In genomic region chr16:79004281-79004680, GRCh38 we compare ENCODE assay signal across 19 cellular contexts.
DNase-seq lines count a peak whose midpoint lies in the region; ATAC-seq and TF ChIP-seq lines count a peak whose summit lies in the region.
"Had no signal": no experiment of that assay in that cellular context is flagged by ENCODE, and none has a peak within 500 bp of the region (broad histone marks: within the 10 kb centered on the region; RNA-seq: fewer than 3 reads in every experiment).

No MANE protein-coding gene starts in this region.

- H3K9ac ChIP-seq in H9 (ENCODE audit: extremely low read depth, insufficient read length, low read length): no peak overlapping the region
- no peak overlapping the region for H3K9ac ChIP-seq in mammary epithelial cell (ENCODE audit: insufficient read depth, low read length)
- H3K9ac ChIP-seq in neural progenitor cell: no peak overlapping the region
- peak overlapping the region in 2 of 3 donors; percentile 1 to 21 for H3K9ac ChIP-seq in skeletal muscle tissue (ENCODE audit: low read depth in 1 of 3, low read length in 3 of 3)
- H3K9ac ChIP-seq: BLaER1 had no signal

- no peak overlapping the region for H3K27ac Mint-ChIP-seq in H9
- H3K27ac Mint-ChIP-seq in neural progenitor cell: peak overlapping the region; percentile 75
- H3K27ac Mint-ChIP-seq: CD4-positive, alpha-beta memory T cell; HFFc6; IgD-negative memory B cell had no signal

- H3K27me3 Mint-ChIP-seq in H9 (ENCODE audit: low read depth): peaks cover 21% of the 10 kb centered on the region
- H3K27me3 Mint-ChIP-seq in neural progenitor cell (ENCODE audit: insufficient read depth, low read depth): peaks cover 6% of the 10 kb centered on the region
- H3K27me3 Mint-ChIP-seq: CD4-positive, alpha-beta memory T cell had no signal

- TF ChIP-seq CTCF in H9 (conservative IDR thresholded peaks at IDR 0.05) (no peak), mammary epithelial cell (conservative IDR thresholded peaks at IDR 0.05 in 1 of 2, IDR thresholded peaks at IDR 0.05 in 1 of 2; ENCODE audit: extremely low read depth in 1 of 2, insufficient read depth in 1 of 2, low read depth in 1 of 2, low read length in 2 of 2) (no peak), neural progenitor cell (IDR thresholded peaks at IDR 0.05) (no peak), right lobe of liver (IDR thresholded peaks at IDR 0.05) (no peak)

- ATAC-seq in right lobe of liver: no peak
- ATAC-seq: HCT116, HepG2 had no signal

- H3K4me1 ChIP-seq in H9 (ENCODE audit: insufficient read depth, low read length) (no peaks in the 10 kb centered on the region; the same call in 1 of the 2 replicates), mammary epithelial cell (ENCODE audit: insufficient read depth, low read length) (peaks cover 21% of the 10 kb centered on the region), neural progenitor cell (peaks cover 21% of the 10 kb centered on the region), skeletal muscle tissue (ENCODE audit: control insufficient read depth in 3 of 3, insufficient read depth in 3 of 3, low read length in 3 of 3) (peaks cover 4 to 10% (median 5%) of the 10 kb centered on the region in 3 donors), right lobe of liver (no peaks in the 10 kb centered on the region)
- H3K4me1 ChIP-seq: BLaER1 had no signal

- no peaks in the 10 kb centered on the region for H3K9me3 ChIP-seq in H9 (ENCODE audit: control insufficient read depth, low read depth, low read length)
- no peaks in the 10 kb centered on the region for H3K9me3 ChIP-seq in mammary epithelial cell (replicated peaks; ENCODE audit: insufficient read depth, low read length)
- H3K9me3 ChIP-seq in neural progenitor cell (ENCODE audit: low read depth): no peaks in the 10 kb centered on the region
- no peaks in the 10 kb centered on the region for H3K9me3 ChIP-seq in skeletal muscle tissue (ENCODE audit: control insufficient read depth in 3 of 3, low read length in 3 of 3)
- no peaks in the 10 kb centered on the region for H3K9me3 ChIP-seq in right lobe of liver
- H3K9me3 ChIP-seq: BLaER1 had no signal

- H3K4me1 Mint-ChIP-seq in H9 (peaks cover 15 to 17% of the 10 kb centered on the region in 2 experiments), neural progenitor cell (peaks cover 22% of the 10 kb centered on the region)
- H3K4me1 Mint-ChIP-seq: IgD-negative memory B cell had no signal

- TF ChIP-seq POLR2A in right lobe of liver (IDR thresholded peaks at IDR 0.05): no peak

- no CpG with 5 or more reads among the region's 13 CpGs for WGBS in H9 (ENCODE audit: extremely low coverage, insufficient read length, low lambda C conversion rate)
- 34% methylated on average over 13 of the region's 13 CpGs for WGBS in mammary epithelial cell (ENCODE audit: low coverage, missing lambda C conversion rate)
- 96% methylated on average over 12 of the region's 13 CpGs for WGBS in right lobe of liver (ENCODE audit: insufficient coverage, low coverage, low lambda C conversion rate, missing lambda C conversion rate)

- H2AFZ ChIP-seq in H9 (ENCODE audit: low read length) (no peak overlapping the region), mammary epithelial cell (ENCODE audit: low read depth, low read length) (peak overlapping the region; percentile 8), neural progenitor cell (replicated peaks) (no peak overlapping the region)

- peak overlapping the region; percentile 8; the same call in 1 of the 2 replicates for H3K14ac ChIP-seq in H9 (ENCODE audit: insufficient read depth, low read length)

- no peak overlapping the region for H2BK120ac ChIP-seq in H9 (ENCODE audit: low read depth, low read length, poor library complexity, severe bottlenecking)

- DNase-seq in H9 (no peak), mammary epithelial cell (no peak), neural progenitor cell (ENCODE audit: low spot score) (no peak), right lobe of liver (no peak), SHP77 treated with DMSO at 0.1 percent for 48 hours (lab: John Stamatoyannopoulos, UW) (no peak), COR-L47 (lab: John Stamatoyannopoulos, UW) (no peak)
- DNase-seq: AML-193; Calu3; CD4-positive, alpha-beta memory T cell; DMS79 treated with DMSO at 0.1 percent for 48 hours; GF-D8; HFFc6; KBM-7 had no signal

- in situ Hi-C loops in mammary epithelial cell (cut with MboI; ENCODE audit: low sequenced_read_pairs in 2 of 2): no loop called here

- no peaks in the 10 kb centered on the region for H3K79me2 ChIP-seq in H9 (ENCODE audit: insufficient read depth, low read length)
- H3K79me2 ChIP-seq in mammary epithelial cell (ENCODE audit: insufficient read depth, low read length): no peaks in the 10 kb centered on the region
- no peaks in the 10 kb centered on the region for H3K79me2 ChIP-seq in neural progenitor cell (ENCODE audit: low read depth)

- H4K8ac ChIP-seq in H9 (replicated peaks; ENCODE audit: insufficient read length, low read depth, low read length): no peak overlapping the region

- H3K4me3 Mint-ChIP-seq in H9: no peak overlapping the region
- no peak overlapping the region for H3K4me3 Mint-ChIP-seq in neural progenitor cell
- H3K4me3 Mint-ChIP-seq: CD14-positive monocyte; CD4-positive, alpha-beta memory T cell; HFFc6; IgD-negative memory B cell had no signal

- no peak overlapping the region for H3K18ac ChIP-seq in H9 (ENCODE audit: insufficient read length, low read depth, low read length)

- H2BK5ac ChIP-seq in H9 (ENCODE audit: insufficient read length, low read length): no peak overlapping the region

- H3K23me2 ChIP-seq in H9 (ENCODE audit: insufficient read length, low read depth, low read length, poor library complexity, severe bottlenecking): peaks cover 3% of the 10 kb centered on the region

- no peak overlapping the region for H3K4me2 ChIP-seq in H9 (ENCODE audit: insufficient read depth, insufficient read length, low read length)
- H3K4me2 ChIP-seq in mammary epithelial cell (ENCODE audit: insufficient read depth, low read depth, low read length): no peak overlapping the region
- no peak overlapping the region for H3K4me2 ChIP-seq in neural progenitor cell
- H3K4me2 ChIP-seq: BLaER1 had no signal

- H3K27ac ChIP-seq in H9 (ENCODE audit: insufficient read length, low read depth, low read length) (no peak overlapping the region), mammary epithelial cell (ENCODE audit: insufficient read depth, low read depth, low read length) (no peak overlapping the region), neural progenitor cell (no peak overlapping the region), skeletal muscle tissue (ENCODE audit: low read depth, low read length) (no peak overlapping the region), right lobe of liver (no peak overlapping the region)
- H3K27ac ChIP-seq: BLaER1 had no signal

- no peak overlapping the region for H3K23ac ChIP-seq in H9 (ENCODE audit: insufficient read length, low read depth, low read length)

- BruUV-seq in mammary epithelial cell (replicated peaks; lab: Mats Ljungman, UMichigan): no TSS peak

- H3K56ac ChIP-seq in H9 (ENCODE audit: insufficient read length, low read depth, low read length): no peak overlapping the region

- no peak overlapping the region for H2BK12ac ChIP-seq in H9 (ENCODE audit: insufficient read length, low read depth, low read length)

- H3K27me3 ChIP-seq in H9 (ENCODE audit: insufficient read depth, low read length): no peaks in the 10 kb centered on the region; the same call in 1 of the 2 replicates
- no peaks in the 10 kb centered on the region for H3K27me3 ChIP-seq in mammary epithelial cell (ENCODE audit: insufficient read depth, low read length)
- H3K27me3 ChIP-seq in neural progenitor cell: no peaks in the 10 kb centered on the region
- no peaks in the 10 kb centered on the region for H3K27me3 ChIP-seq in skeletal muscle tissue (ENCODE audit: control insufficient read depth in 3 of 3, insufficient read depth in 3 of 3, low read length in 3 of 3)
- no peaks in the 10 kb centered on the region for H3K27me3 ChIP-seq in right lobe of liver
- H3K27me3 ChIP-seq: BLaER1 had no signal

- CTCF ChIA-PET in mammary epithelial cell (lab: Charles Lee; ENCODE audit: low non-redundant PET): no interaction called here

- no peak overlapping the region for H3T11ph ChIP-seq in H9 (ENCODE audit: low read length)

- H4K20me1 ChIP-seq in H9 (ENCODE audit: control insufficient read depth, insufficient read depth, insufficient read length): no peaks in the 10 kb centered on the region
- no peaks in the 10 kb centered on the region for H4K20me1 ChIP-seq in mammary epithelial cell (ENCODE audit: insufficient read depth, low read length)
- no peaks in the 10 kb centered on the region for H4K20me1 ChIP-seq in neural progenitor cell (ENCODE audit: low read depth)
- H4K20me1 ChIP-seq: BLaER1 had no signal

- no peak overlapping the region for H2AK5ac ChIP-seq in H9 (ENCODE audit: insufficient read length, low read length)

- H3F3A ChIP-seq in neural progenitor cell (ENCODE audit: low read depth): peaks cover 15% of the 10 kb centered on the region

- no peak overlapping the region for H2BK20ac ChIP-seq in H9 (ENCODE audit: low read depth, low read length, poor library complexity, severe bottlenecking)

- intact Hi-C loops in mammary epithelial cell (cut with micrococcal nuclease) (no loop called here), right lobe of liver (cut with DNase I) (no loop called here)

- dilution Hi-C loops in mammary epithelial cell (cut with HindIII; ENCODE audit: low sequenced_read_pairs): no loop called here

- H3K36me3 ChIP-seq in mammary epithelial cell (ENCODE audit: insufficient read depth, low read length): no peaks in the 10 kb centered on the region
- no peaks in the 10 kb centered on the region for H3K36me3 ChIP-seq in neural progenitor cell
- H3K36me3 ChIP-seq in skeletal muscle tissue (ENCODE audit: control insufficient read depth in 3 of 3, insufficient read depth in 3 of 3, low read length in 3 of 3): no peaks in the 10 kb centered on the region
- H3K36me3 ChIP-seq in right lobe of liver: no peaks in the 10 kb centered on the region
- H3K36me3 ChIP-seq: BLaER1 had no signal

- H4K5ac ChIP-seq in H9 (ENCODE audit: insufficient read length, low read depth, low read length): no peak overlapping the region

- H3K9me3 Mint-ChIP-seq in H9: peaks cover 0 to 3% of the 10 kb centered on the region in 2 experiments; a peak in 1 of 5 replicates
- H3K9me3 Mint-ChIP-seq in neural progenitor cell: peaks cover 3% of the 10 kb centered on the region
- H3K9me3 Mint-ChIP-seq: CD4-positive, alpha-beta memory T cell had no signal

- H3K4ac ChIP-seq in H9 (ENCODE audit: low read depth, low read length): no peak overlapping the region

- H2BK15ac ChIP-seq in H9 (ENCODE audit: low read depth, low read length): no peak overlapping the region

- H3K4me3 ChIP-seq in mammary epithelial cell (replicated peaks in 1 of 3; ENCODE audit: insufficient read depth in 1 of 3, low read depth in 2 of 3, low read length in 3 of 3): no peak overlapping the region
- no peak overlapping the region for H3K4me3 ChIP-seq in neural progenitor cell
- peak overlapping the region in 2 of 3 donors; percentile 29 to 35 for H3K4me3 ChIP-seq in skeletal muscle tissue (ENCODE audit: low read length in 3 of 3)
- no peak overlapping the region for H3K4me3 ChIP-seq in right lobe of liver
- H3K4me3 ChIP-seq: BLaER1 had no signal

- H4K91ac ChIP-seq in H9 (ENCODE audit: insufficient read length, low read depth, low read length): no peak overlapping the region

- H3K36me3 Mint-ChIP-seq in H9 (ENCODE audit: insufficient read depth in 1 of 3, low read depth in 3 of 3) (peaks cover 0 to 5% (median 2%) of the 10 kb centered on the region in 3 experiments; a peak in 2 of 7 replicates), neural progenitor cell (peaks cover 2% of the 10 kb centered on the region)
- H3K36me3 Mint-ChIP-seq: CD14-positive monocyte; CD4-positive, alpha-beta memory T cell had no signal

- H3K79me1 ChIP-seq in H9 (ENCODE audit: insufficient read depth, low read depth, low read length, poor library complexity, severe bottlenecking): no peaks in the 10 kb centered on the region

Comparison
In these comparisons a context has a peak if more than half of its experiments do, and no peak if none do; other contexts are left out.
1. H3K9ac ChIP-seq: peak in skeletal muscle tissue (2 of 3); none in H9 (single experiment), mammary epithelial cell (single experiment) and neural progenitor cell (single experiment).
2. H3K4me3 ChIP-seq: peak in skeletal muscle tissue (2 of 3); none in mammary epithelial cell (0 of 3), neural progenitor cell (single experiment) and right lobe of liver (0 of 3).